In the genomic region with DNA sequence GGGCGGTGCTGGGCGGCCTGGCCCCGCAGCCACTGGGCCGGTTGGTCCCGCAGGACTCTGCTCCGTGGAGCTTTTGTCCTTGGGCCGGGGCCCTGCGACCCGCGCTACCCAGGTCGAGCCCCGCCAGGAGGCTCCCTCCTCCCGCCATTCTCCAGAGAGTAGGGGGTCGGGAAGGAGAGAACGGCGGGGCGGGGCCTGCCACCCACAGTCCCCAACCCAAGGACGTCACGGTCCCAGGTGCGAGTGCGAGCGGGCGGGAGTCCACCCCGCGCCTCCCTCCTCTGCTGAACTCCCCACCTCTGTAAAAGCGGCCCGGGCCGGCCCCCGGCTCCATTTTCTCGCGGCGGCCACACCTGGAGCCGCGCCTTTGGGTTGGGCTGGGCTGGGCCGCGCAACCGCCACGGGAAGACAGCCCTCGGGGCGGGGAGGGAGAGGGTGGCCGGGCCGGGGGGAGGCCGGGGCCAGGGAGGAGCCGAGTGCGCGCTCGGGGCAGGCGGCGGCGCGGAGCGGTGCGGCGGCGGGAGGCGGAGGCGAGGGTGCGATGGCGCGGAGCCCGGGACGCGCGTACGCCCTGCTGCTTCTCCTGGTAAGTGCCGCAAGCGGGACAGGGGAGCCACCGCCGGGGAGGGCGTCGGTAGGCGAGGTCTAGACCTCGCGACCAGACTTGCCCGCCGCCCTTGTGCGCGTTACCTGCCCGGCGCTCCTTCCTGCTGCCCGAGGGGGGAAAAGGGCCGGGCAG, we compare ENCODE assay signal across 8 cellular contexts. TPM values are rescaled to one million over a fixed set of nuclear protein-coding genes. Genes with fewer than 3 reads are reported as not detected.
DNase-seq lines count a peak whose midpoint lies in the region; ATAC-seq and TF ChIP-seq lines count a peak whose summit lies in the region.

A gene (plus strand): TSS at position 467 of the 739 bp plus-strand sequence. CDS start 75 bp downstream, at position 542.

- 0 to 3% methylated on average over 6 to 82 of the region's 82 CpGs for WGBS in endodermal cell (ENCODE audit: insufficient coverage in 1 of 2, insufficient read length in 1 of 2), 2 experiments
- 0 to 8% methylated on average over 12 to 22 of the region's 82 CpGs for WGBS in tibial nerve, 2 donors

- H3K9me3 ChIP-seq in endodermal cell (ENCODE audit: control insufficient read depth, low read length) (no peaks in the 10 kb centered on the region), mononuclear cell (ENCODE audit: low read depth, low read length) (no peaks in the 10 kb centered on the region), tibial nerve (no peaks in the 10 kb centered on the region)

- DNase-seq in DMS53 (lab: John Stamatoyannopoulos, UW) (peak; percentile 83), endodermal cell (peak; percentile 94), tibial nerve (ENCODE audit: low spot score in 2 of 2) (no peak), NCI-H2107 (lab: John Stamatoyannopoulos, UW) (no peak)

- peak within 1 kb of the TSS; percentile 68 for H3K4me3 Mint-ChIP-seq in T-helper 1 cell treated with Interleukin-12 subunit alpha and Interleukin-12 subunit beta and Interleukin-4 antibody, amounts not matched to agents 30 μg/mL and 1 μg/mL, for 36 hours
- peak within 1 kb of the TSS; percentile 96 for H3K4me3 Mint-ChIP-seq in endodermal cell

- no peak within 1 kb of the TSS for H3K27ac Mint-ChIP-seq in T-helper 1 cell treated with Interleukin-12 subunit alpha and Interleukin-12 subunit beta and Interleukin-4 antibody, amounts not matched to agents 30 μg/mL and 1 μg/mL, for 36 hours
- peak within 1 kb of the TSS; percentile 97 for H3K27ac Mint-ChIP-seq in endodermal cell

- H3K9me3 Mint-ChIP-seq in T-helper 1 cell treated with Interleukin-12 subunit alpha and Interleukin-12 subunit beta and Interleukin-4 antibody, amounts not matched to agents 30 μg/mL and 1 μg/mL, for 36 hours = no peaks in the 10 kb centered on the region
- no peaks in the 10 kb centered on the region for H3K9me3 Mint-ChIP-seq in endodermal cell

- H3K4me1 Mint-ChIP-seq in T-helper 1 cell treated with Interleukin-12 subunit alpha and Interleukin-12 subunit beta and Interleukin-4 antibody, amounts not matched to agents 30 μg/mL and 1 μg/mL, for 36 hours (ENCODE audit: low read depth) = peaks cover 1% of the 10 kb centered on the region
- peaks cover 21% of the 10 kb centered on the region for H3K4me1 Mint-ChIP-seq in endodermal cell

- H3K27me3 ChIP-seq in endodermal cell (ENCODE audit: control insufficient read depth, insufficient read depth, low read length, poor library complexity, severe bottlenecking) = peaks cover 5% of the 10 kb centered on the region
- H3K27me3 ChIP-seq in mononuclear cell (ENCODE audit: insufficient read depth, low read length) = peaks cover 45% of the 10 kb centered on the region
- peaks cover 0 to 35% of the 10 kb centered on the region in 2 donors for H3K27me3 ChIP-seq in tibial nerve

- peaks cover 44% of the 10 kb centered on the region for H3K27me3 Mint-ChIP-seq in T-helper 1 cell treated with Interleukin-12 subunit alpha and Interleukin-12 subunit beta and Interleukin-4 antibody, amounts not matched to agents 30 μg/mL and 1 μg/mL, for 36 hours (ENCODE audit: low read depth)
- H3K27me3 Mint-ChIP-seq in endodermal cell (ENCODE audit: insufficient read depth) = peaks cover 7% of the 10 kb centered on the region

- H3K27ac ChIP-seq in endodermal cell (ENCODE audit: low read depth, low read length) = no peak within 1 kb of the TSS
- H3K27ac ChIP-seq in tibial nerve = peak within 1 kb of the TSS in 2 of 4 donors; percentile 51 to 80

- TF ChIP-seq CTCF in endodermal cell (conservative IDR thresholded peaks at IDR 0.05) = peak; percentile 46
- no peak for TF ChIP-seq CTCF in tibial nerve (IDR thresholded peaks at IDR 0.05)

- no peak for TF ChIP-seq POLR2A in tibial nerve (IDR thresholded peaks at IDR 0.05)

- no peak for TF ChIP-seq EP300 in tibial nerve (IDR thresholded peaks at IDR 0.05)

- ATAC-seq in GM19467 (IDR thresholded peaks at IDR 0.05; ENCODE audit: unreplicated experiment) (peak; percentile 49), HG03520 (IDR thresholded peaks at IDR 0.05; ENCODE audit: unreplicated experiment) (peak; percentile 32)

- peaks cover 5% of the 10 kb centered on the region for H3K4me1 ChIP-seq in endodermal cell (ENCODE audit: control insufficient read depth, insufficient read depth, low read length)
- peaks cover 10% of the 10 kb centered on the region for H3K4me1 ChIP-seq in mononuclear cell (ENCODE audit: insufficient read depth, low read length)
- H3K4me1 ChIP-seq in tibial nerve = peaks cover 0 to 17% (median 0%) of the 10 kb centered on the region in 4 donors

- H3K9ac ChIP-seq in endodermal cell (ENCODE audit: extremely low read depth, low read length, poor library complexity, severe bottlenecking) = peak within 1 kb of the TSS; percentile 89

- H3K36me3 ChIP-seq in endodermal cell (ENCODE audit: control insufficient read depth, insufficient read depth, low read length) (no peaks in the 10 kb centered on the region), tibial nerve (no peaks in the 10 kb centered on the region)

- no peaks in the 10 kb centered on the region for H3K36me3 Mint-ChIP-seq in T-helper 1 cell treated with Interleukin-12 subunit alpha and Interleukin-12 subunit beta and Interleukin-4 antibody, amounts not matched to agents 30 μg/mL and 1 μg/mL, for 36 hours (ENCODE audit: low read depth)
- no peaks in the 10 kb centered on the region for H3K36me3 Mint-ChIP-seq in endodermal cell (ENCODE audit: low read depth)

- peak within 1 kb of the TSS; percentile 90 for H3K4me3 ChIP-seq in endodermal cell (ENCODE audit: low read length)
- peak within 1 kb of the TSS; percentile 15 for H3K4me3 ChIP-seq in mononuclear cell (ENCODE audit: low read length)
- H3K4me3 ChIP-seq in tibial nerve = peak within 1 kb of the TSS; percentile 27 to 62 (median 48)

RNA-seq across cellular contexts. Expression of the gene that starts here (rescaled TPM):
- total RNA-seq in endodermal cell (100 to 1,000 TPM; 112 to 144 TPM), mononuclear cell (0.21 TPM), tibial nerve (1 to 10 TPM; 4.0 to 6.9 (median 5.7) TPM)
- 47.2 TPM for polyA plus RNA-seq in endodermal cell (2013, experiment 1 of 2)
- polyA plus RNA-seq in endodermal cell (2013, experiment 2 of 2) = 46.0 TPM

Comparison
In these comparisons a context has a peak if more than half of its experiments do, and no peak if none do; other contexts are left out.
1. RNA of the gene that starts here (total RNA-seq): 112 to 144 TPM in endodermal cell; 4.0 to 6.9 TPM in tibial nerve and 0.21 TPM in mononuclear cell (single experiment); every median in the first group is over 10 times any median in the second.
2. DNase-seq: peak in DMS53 (single experiment) and endodermal cell (single experiment); none in tibial nerve (0 of 2) and NCI-H2107 (single experiment).
3. H3K4me3 ChIP-seq: peak in every context shown above with its lines; median percentile 90 in endodermal cell; 48 in tibial nerve; 15 in mononuclear cell.